14 cellular contexts compared by ENCODE assay signal in genomic region chr14:65131176-65131765, GRCh38. TPM values are rescaled to one million over a fixed set of nuclear protein-coding genes. Genes with fewer than 3 reads are reported as not detected.
A peak's percentile ranks its signal among the peaks of the same experiment; 100 is the strongest.
DNase-seq lines count a peak whose midpoint lies in the region; ATAC-seq and TF ChIP-seq lines count a peak whose summit lies in the region.
"Had no signal": no experiment of that assay in that cellular context is flagged by ENCODE, and none has a peak within 500 bp of the region (broad histone marks: within the 10 kb centered on the region; RNA-seq: fewer than 3 reads in every experiment).

No MANE protein-coding gene starts in this region.

- TF ChIP-seq CTCF in BJ (IDR thresholded peaks at IDR 0.05; ENCODE audit: insufficient read depth, low read depth, low read length) (no peak), astrocyte of the cerebellum (IDR thresholded peaks at IDR 0.05; ENCODE audit: low read depth, low read length, missing control alignments) (no peak), osteocyte (IDR thresholded peaks at IDR 0.05) (no peak), upper lobe of right lung (IDR thresholded peaks at IDR 0.05) (no peak)

- no peaks in the 10 kb centered on the region for H3K9me3 ChIP-seq in upper lobe of right lung
- H3K9me3 ChIP-seq: suprapubic skin had no signal

- H3K4me1 Mint-ChIP-seq in osteocyte (ENCODE audit: unreplicated experiment), result peaks cover 4% of the 10 kb centered on the region
- H3K4me1 Mint-ChIP-seq: memory B cell had no signal

- peak; percentile 89 for ATAC-seq in left colon
- no peak for ATAC-seq in upper lobe of right lung
- ATAC-seq in HG02870 (IDR thresholded peaks at IDR 0.05; ENCODE audit: unreplicated experiment), result no peak
- ATAC-seq: Panc1 had no signal

- no peaks in the 10 kb centered on the region for H3K4me1 ChIP-seq in upper lobe of right lung
- H3K4me1 ChIP-seq: suprapubic skin had no signal

- peaks cover 13% of the 10 kb centered on the region for H3K27me3 Mint-ChIP-seq in osteocyte (ENCODE audit: unreplicated experiment)
- H3K27me3 Mint-ChIP-seq: memory B cell had no signal

- H3K27me3 ChIP-seq in BJ (ENCODE audit: control insufficient read depth, insufficient read depth, low read length) (peaks cover 2% of the 10 kb centered on the region), upper lobe of right lung (no peaks in the 10 kb centered on the region)
- H3K27me3 ChIP-seq: suprapubic skin had no signal

- H3K9me3 Mint-ChIP-seq in osteocyte (ENCODE audit: unreplicated experiment), result no peaks in the 10 kb centered on the region
- H3K9me3 Mint-ChIP-seq: memory B cell had no signal

- DNase-seq in BJ (ENCODE audit: low read depth), result peak; percentile 83
- DNase-seq in HS-5 (ENCODE audit: low read depth), result peak; percentile 31
- peak; percentile 33 for DNase-seq in astrocyte of the cerebellum (ENCODE audit: low read depth)
- DNase-seq in left colon, result peak; percentile 28 to 69
- no peak for DNase-seq in osteocyte (ENCODE audit: extremely low spot score, unreplicated experiment)
- no peak for DNase-seq in activated effector memory CD4-positive, alpha-beta T cell treated with Interleukin-2 at 50 U/mL for 16 hours
- no peak for DNase-seq in upper lobe of right lung
- DNase-seq: head of caudate nucleus, NCI-H2029 treated with DMSO at 0.1 percent for 48 hours, WERI-Rb-1 had no signal

- in situ Hi-C loops in astrocyte of the cerebellum (cut with HindIII; ENCODE audit: low sequenced_read_pairs), result no loop called here

- H3K27ac Mint-ChIP-seq in osteocyte (ENCODE audit: unreplicated experiment), result no peak overlapping the region
- H3K27ac Mint-ChIP-seq: memory B cell had no signal

- CTCF ChIA-PET in BJ (lab: Yijun Ruan, JAX), result interaction anchor here (0.5 kb wide), 1 partner anchor 11 kb away, joined by 3 read pairs; no protein-coding TSS in a partner anchor

- no peaks in the 10 kb centered on the region for H3K36me3 Mint-ChIP-seq in osteocyte (ENCODE audit: unreplicated experiment)
- H3K36me3 Mint-ChIP-seq: memory B cell had no signal

- intact Hi-C loops in left colon (cut with DNase I, micrococcal nuclease) (no loop called here), upper lobe of right lung (cut with DNase I) (no loop called here)

- no peak overlapping the region for H3K27ac ChIP-seq in upper lobe of right lung
- H3K27ac ChIP-seq: suprapubic skin, WERI-Rb-1 had no signal

- H3K4me3 Mint-ChIP-seq in osteocyte (ENCODE audit: unreplicated experiment), result no peak overlapping the region
- H3K4me3 Mint-ChIP-seq: memory B cell had no signal

- H3K4me3 ChIP-seq in BJ (ENCODE audit: low read depth, low read length), result no peak overlapping the region
- no peak overlapping the region for H3K4me3 ChIP-seq in astrocyte of the cerebellum (ENCODE audit: low read depth, low read length)
- no peak overlapping the region for H3K4me3 ChIP-seq in upper lobe of right lung
- H3K4me3 ChIP-seq: suprapubic skin had no signal

- H3K36me3 ChIP-seq in BJ (ENCODE audit: control insufficient read depth, insufficient read depth, low read length) (no peaks in the 10 kb centered on the region), upper lobe of right lung (no peaks in the 10 kb centered on the region)
- H3K36me3 ChIP-seq: suprapubic skin, WERI-Rb-1 had no signal

- POLR2A ChIA-PET in BJ (lab: Charles Lee), result interaction anchor here (0.6 kb wide), 1 partner anchor 280 kb away, joined by 3 read pairs; no protein-coding TSS in a partner anchor

RNA-seq across cellular contexts. Expression of gene MAX, which starts 29.0 kb away (rescaled TPM):
- polyA plus RNA-seq in BJ (2011; rRNA removed), result 54.5 and 57.3 TPM in 2 replicates
- polyA minus RNA-seq in BJ (2011; rRNA and poly(A)+ RNA removed), result 39.6 and 59.4 TPM in 2 replicates
- 100 to 1,000 TPM in 1 of 2 donors, 10 to 100 TPM in 1; 95.5 to 137 TPM for total RNA-seq in left colon
- 119 and 120 TPM in 2 replicates for total RNA-seq in osteocyte
- 102 TPM for total RNA-seq in upper lobe of right lung

Comparison
In these comparisons a context has a peak if more than half of its experiments do, and no peak if none do; other contexts are left out.
1. DNase-seq: peak in BJ (single experiment), HS-5 (single experiment), astrocyte of the cerebellum (single experiment) and left colon (2 of 2); none in osteocyte (single experiment), activated effector memory CD4-positive, alpha-beta T cell treated with Interleukin-2 at 50 U/mL for 16 hours (single experiment) and upper lobe of right lung (single experiment).